8 cellular contexts compared by ENCODE assay signal in genomic region chr3:69410301-69410700, GRCh38. TPM values are rescaled to one million over a fixed set of nuclear protein-coding genes. Genes with fewer than 3 reads are reported as not detected.
DNase-seq lines count a peak whose midpoint lies in the region; ATAC-seq, FAIRE-seq and TF ChIP-seq lines count a peak whose summit lies in the region.

No MANE protein-coding gene starts in this region.

- no peak overlapping the region for H4K8ac ChIP-seq in trophoblast cell (ENCODE audit: low read depth, low read length)

- WGBS in trophoblast cell (ENCODE audit: extremely low coverage, insufficient coverage, insufficient read length): 100% methylated on average over 4 of the region's 8 CpGs

- no peaks in the 10 kb centered on the region for H3K36me3 Mint-ChIP-seq in activated T-helper 17 cell treated with anti-CD3 and anti-CD28 coated beads, Interleukin-2, amount 50 U/mL, for 72 hours (ENCODE audit: low read depth)

- H3K36me3 ChIP-seq in RWPE2 (ENCODE audit: low read depth) (peaks cover 21% of the 10 kb centered on the region), trophoblast cell (ENCODE audit: control insufficient read depth in 1 of 2, insufficient read depth in 2 of 2, low read length in 2 of 2) (no peaks in the 10 kb centered on the region)

- no peaks in the 10 kb centered on the region for H3K79me1 ChIP-seq in trophoblast cell (ENCODE audit: low read length)

- H3K79me2 ChIP-seq in trophoblast cell (ENCODE audit: control insufficient read depth, insufficient read depth, low read length, poor library complexity): no peaks in the 10 kb centered on the region

- H3K27ac ChIP-seq in RWPE2 (ENCODE audit: poor library complexity, severe bottlenecking) (peak overlapping the region; percentile 100), foreskin keratinocyte (peak overlapping the region; percentile 29), trophoblast cell (ENCODE audit: low read depth, low read length) (no peak overlapping the region)

- peak; percentile 62 for TF ChIP-seq CTCF in RWPE2 (IDR thresholded peaks at IDR 0.05; ENCODE audit: poor library complexity, severe bottlenecking)
- peak; percentile 83 for TF ChIP-seq CTCF in foreskin keratinocyte (conservative IDR thresholded peaks at IDR 0.05)

- H2BK12ac ChIP-seq in trophoblast cell (ENCODE audit: low read length): no peak overlapping the region

- H3K27me3 ChIP-seq in RWPE2 (ENCODE audit: insufficient read depth, poor library complexity, severe bottlenecking): no peaks in the 10 kb centered on the region
- no peaks in the 10 kb centered on the region for H3K27me3 ChIP-seq in foreskin keratinocyte
- no peaks in the 10 kb centered on the region for H3K27me3 ChIP-seq in trophoblast cell (ENCODE audit: insufficient read depth, low read length)

- no peak overlapping the region for H2AK5ac ChIP-seq in trophoblast cell (ENCODE audit: low read length)

- no peak overlapping the region for H3K18ac ChIP-seq in trophoblast cell (ENCODE audit: low read length)

- H3K4me1 Mint-ChIP-seq in activated T-helper 17 cell treated with anti-CD3 and anti-CD28 coated beads, Interleukin-2, amount 50 U/mL, for 72 hours: peaks cover 6% of the 10 kb centered on the region

- no peak overlapping the region for H2BK120ac ChIP-seq in trophoblast cell (ENCODE audit: insufficient read depth, low read length, poor library complexity)

- H2BK5ac ChIP-seq in trophoblast cell (ENCODE audit: low read depth, low read length, poor library complexity): no peak overlapping the region

- H3K9me3 ChIP-seq in RWPE2 (ENCODE audit: severe bottlenecking) (no peaks in the 10 kb centered on the region), trophoblast cell (ENCODE audit: insufficient read depth, low read depth, low read length) (no peaks in the 10 kb centered on the region)

- DNase-seq in DMS 273 (lab: John Stamatoyannopoulos, UW; ENCODE audit: unreplicated experiment) (peak; percentile 71), RWPE2 (ENCODE audit: low spot score) (no peak), foreskin keratinocyte (peak; percentile 55 to 70), trophoblast cell (peak; percentile 65 to 86), urothelium cell line (ENCODE audit: low spot score) (peak; percentile 57)

- H3K4me1 ChIP-seq in RWPE2 (ENCODE audit: insufficient read depth, poor library complexity, severe bottlenecking) (peaks cover 35% of the 10 kb centered on the region), foreskin keratinocyte (peaks cover 38% of the 10 kb centered on the region), trophoblast cell (ENCODE audit: control insufficient read depth in 1 of 2, insufficient read depth in 2 of 2, low read length in 2 of 2) (no peaks in the 10 kb centered on the region)

- no peak overlapping the region for H4K12ac ChIP-seq in trophoblast cell (ENCODE audit: low read depth, low read length)

- ATAC-seq in GM19468 (IDR thresholded peaks at IDR 0.05; ENCODE audit: extremely low read depth, unreplicated experiment) (peak; percentile 96), HG03565 (IDR thresholded peaks at IDR 0.05; ENCODE audit: unreplicated experiment) (peak; percentile 97), RWPE2 (ENCODE audit: low read depth) (0 out of 3 replicates have a peak, but pooled peaks have one; percentile 30), foreskin keratinocyte (peak; percentile 70)
- ATAC-seq in activated T-helper 17 cell treated with anti-CD3 and anti-CD28 coated beads, Interleukin-2, amount 50 U/mL, for 72 hours (replicated peaks): peak; percentile 86

- no peak overlapping the region for H3K4ac ChIP-seq in trophoblast cell (ENCODE audit: low read depth, low read length)

- no peak overlapping the region for H3K4me3 ChIP-seq in RWPE2 (ENCODE audit: severe bottlenecking)
- no peak overlapping the region for H3K4me3 ChIP-seq in trophoblast cell (ENCODE audit: low read depth, low read length)

- no peaks in the 10 kb centered on the region for H3K9me3 Mint-ChIP-seq in activated T-helper 17 cell treated with anti-CD3 and anti-CD28 coated beads, Interleukin-2, amount 50 U/mL, for 72 hours

- H3K9ac ChIP-seq in trophoblast cell (ENCODE audit: low read length): no peak overlapping the region

- no peak overlapping the region for H3K4me2 ChIP-seq in trophoblast cell (ENCODE audit: low read length)

- no peak overlapping the region for H4K91ac ChIP-seq in trophoblast cell (ENCODE audit: low read depth, low read length)

- peak; percentile 20 for FAIRE-seq in urothelium cell line (lab: Jason Lieb, UNC)

- no peak overlapping the region for H3K23ac ChIP-seq in trophoblast cell (ENCODE audit: low read length)

- H3K14ac ChIP-seq in trophoblast cell (ENCODE audit: low read length): no peak overlapping the region

- H3K4me3 Mint-ChIP-seq in activated T-helper 17 cell treated with anti-CD3 and anti-CD28 coated beads, Interleukin-2, amount 50 U/mL, for 72 hours: no peak overlapping the region

- H2AFZ ChIP-seq in trophoblast cell (ENCODE audit: insufficient read depth, low read length, poor library complexity): no peak overlapping the region

- no peak overlapping the region for H3K27ac Mint-ChIP-seq in activated T-helper 17 cell treated with anti-CD3 and anti-CD28 coated beads, Interleukin-2, amount 50 U/mL, for 72 hours

- H3K27me3 Mint-ChIP-seq in activated T-helper 17 cell treated with anti-CD3 and anti-CD28 coated beads, Interleukin-2, amount 50 U/mL, for 72 hours: peaks cover 10% of the 10 kb centered on the region

RNA-seq across cellular contexts. Expression of gene FRMD4B, which starts 24.4 kb away (rescaled TPM):
- 10 to 100 TPM; 16.6 to 49.0 TPM for total RNA-seq in activated T-helper 17 cell treated with anti-CD3 and anti-CD28 coated beads, Interleukin-2, amount 50 U/mL, for 72 hours
- total RNA-seq in foreskin keratinocyte: 61.3 and 66.8 TPM in 2 replicates
- 14.3 and 15.1 TPM in 2 replicates for polyA plus RNA-seq in foreskin keratinocyte
- polyA plus RNA-seq in trophoblast cell (2013): 18.5 and 18.6 TPM in 2 replicates

Comparison
In these comparisons a context has a peak if more than half of its experiments do, and no peak if none do; other contexts are left out.
1. ATAC-seq: peak in every context shown above with its lines; median percentile 97 in HG03565; 96 in GM19468; 86 in activated T-helper 17 cell treated with anti-CD3 and anti-CD28 coated beads, Interleukin-2, amount 50 U/mL, for 72 hours; 70 in foreskin keratinocyte; 30 in RWPE2.